Comparison of ENCODE assay signal across 22 cellular contexts in the genomic region with DNA sequence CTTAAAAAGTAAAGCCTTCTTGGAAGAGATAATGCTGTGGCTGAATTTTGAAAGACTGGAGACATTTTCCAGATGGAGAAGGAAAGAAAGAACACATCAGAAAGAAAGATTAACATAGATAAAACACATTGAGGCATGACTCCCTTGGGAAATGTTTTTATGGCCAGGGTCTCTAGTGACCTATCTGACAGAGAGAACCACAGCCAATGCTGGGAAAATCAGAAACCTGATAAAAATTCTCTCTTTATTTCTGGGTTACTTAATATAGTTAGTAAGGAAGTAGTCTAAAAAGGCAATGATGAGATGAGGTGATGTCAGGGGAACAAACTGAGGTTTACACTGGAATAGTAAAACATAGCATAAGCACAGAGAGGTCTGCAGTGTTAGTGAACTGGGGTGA. TPM values are rescaled to one million over a fixed set of nuclear protein-coding genes. Genes with fewer than 3 reads are reported as not detected.
DNase-seq lines count a peak whose midpoint lies in the region; ATAC-seq, FAIRE-seq and TF ChIP-seq lines count a peak whose summit lies in the region.
"Had no signal": no experiment of that assay in that cellular context is flagged by ENCODE, and none has a peak within 500 bp of the region (broad histone marks: within the 10 kb centered on the region; RNA-seq: fewer than 3 reads in every experiment).

No MANE protein-coding gene starts in this region.

- H3K27me3 ChIP-seq in BLaER1 treated with 17β-estradiol and CSF1 and Interleukin-3, amounts not matched to agents 10 nM and 100 nM = no peaks in the 10 kb centered on the region
- H3K27me3 ChIP-seq: Peyer's patch had no signal

- H4K20me1 ChIP-seq in BLaER1 treated with 17β-estradiol and CSF1 and Interleukin-3, amounts not matched to agents 10 nM and 100 nM = peaks cover 0 to 12% (median 0%) of the 10 kb centered on the region in 11 experiments; a peak in 2 of 22 replicates

- H3K9me3 Mint-ChIP-seq in brain (no peaks in the 10 kb centered on the region), mesothelial cell of epicardium (no peaks in the 10 kb centered on the region)
- H3K9me3 Mint-ChIP-seq: CD8-positive, alpha-beta T cell; GM23338; IgD-negative memory B cell had no signal

- peaks cover 53% of the 10 kb centered on the region for H3K4me1 ChIP-seq in A549
- peaks cover 5 to 64% (median 28%) of the 10 kb centered on the region in 10 experiments; a peak in 19 of 20 replicates for H3K4me1 ChIP-seq in BLaER1 treated with 17β-estradiol and CSF1 and Interleukin-3, amounts not matched to agents 10 nM and 100 nM
- H3K4me1 ChIP-seq: Peyer's patch had no signal

- CTCF ChIA-PET in A549 (lab: Yijun Ruan, JAX) = interaction anchor here (1.8 to 1.9 kb wide), 2 partner anchors 8 to 33 kb away, joined by 7 read pairs; no protein-coding TSS in a partner anchor

- H3K9ac ChIP-seq in BLaER1 treated with 17β-estradiol and CSF1 and Interleukin-3, amounts not matched to agents 10 nM and 100 nM = no peak overlapping the region; a peak in 1 of 22 replicates

- H3K9me3 ChIP-seq in A549 = no peaks in the 10 kb centered on the region
- no peaks in the 10 kb centered on the region; a peak in 1 of 22 replicates for H3K9me3 ChIP-seq in BLaER1 treated with 17β-estradiol and CSF1 and Interleukin-3, amounts not matched to agents 10 nM and 100 nM (replicated peaks in 1 of 11)
- H3K9me3 ChIP-seq: Peyer's patch had no signal

- H3K36me3 Mint-ChIP-seq in brain = peaks cover 7% of the 10 kb centered on the region
- H3K36me3 Mint-ChIP-seq in mesothelial cell of epicardium = no peaks in the 10 kb centered on the region
- H3K36me3 Mint-ChIP-seq: CD8-positive, alpha-beta T cell had no signal

- peak overlapping the region in 3 of 5 experiments; percentile 1 to 70 (median 49) for H3K27ac Mint-ChIP-seq in brain
- peak overlapping the region; percentile 0 for H3K27ac Mint-ChIP-seq in mesothelial cell of epicardium
- H3K27ac Mint-ChIP-seq: CD8-positive, alpha-beta T cell; GM23338; IgD-negative memory B cell had no signal

- no peak for TF ChIP-seq CTCF in A549 (IDR thresholded peaks at IDR 0.05)
- no peak for TF ChIP-seq CTCF in brain (conservative IDR thresholded peaks at IDR 0.05)
- no peak for TF ChIP-seq CTCF in mesothelial cell of epicardium (IDR thresholded peaks at IDR 0.05; ENCODE audit: unreplicated experiment)

- no peak for FAIRE-seq in A549 (lab: Jason Lieb, UNC)
- FAIRE-seq: G401.6, GM12892 had no signal

- peak overlapping the region; percentile 54 for H3K4me2 ChIP-seq in A549
- H3K4me2 ChIP-seq in BLaER1 treated with 17β-estradiol and CSF1 and Interleukin-3, amounts not matched to agents 10 nM and 100 nM = peak overlapping the region in 7 of 11 experiments; percentile 27 to 71 (median 64); a peak in 15 of 22 replicates
- H3K4me2 ChIP-seq: GM23338 had no signal

- no peak for TF ChIP-seq POLR2A in A549 (IDR thresholded peaks at IDR 0.05; ENCODE audit: low read length)

- H3K4me3 ChIP-seq in A549 = no peak overlapping the region
- no peak overlapping the region for H3K4me3 ChIP-seq in BLaER1 treated with 17β-estradiol and CSF1 and Interleukin-3, amounts not matched to agents 10 nM and 100 nM
- H3K4me3 ChIP-seq: GM23338, Peyer's patch had no signal

- H3K27me3 Mint-ChIP-seq in brain (no peaks in the 10 kb centered on the region), mesothelial cell of epicardium (ENCODE audit: low read depth) (no peaks in the 10 kb centered on the region)

- no peak for TF ChIP-seq EP300 in A549 (IDR thresholded peaks at IDR 0.05)

- ATAC-seq in A549 (no peak), GM21515 (IDR thresholded peaks at IDR 0.05; ENCODE audit: unreplicated experiment) (no peak)
- ATAC-seq: CD8-positive, alpha-beta T cell had no signal

- H3K36me3 ChIP-seq in BLaER1 treated with 17β-estradiol and CSF1 and Interleukin-3, amounts not matched to agents 10 nM and 100 nM = peaks cover 0 to 23% (median 4%) of the 10 kb centered on the region in 11 experiments; a peak in 8 of 22 replicates
- H3K36me3 ChIP-seq: Peyer's patch had no signal

- H3K27ac ChIP-seq in A549 = peak overlapping the region; percentile 4 to 29; a peak in 3 of 6 replicates
- no peak overlapping the region for H3K27ac ChIP-seq in BLaER1 treated with 17β-estradiol and CSF1 and Interleukin-3, amounts not matched to agents 10 nM and 100 nM
- H3K27ac ChIP-seq: Peyer's patch had no signal

- POLR2A ChIA-PET in A549 (lab: Yijun Ruan, JAX) = no interaction called here

- no peak for DNase-seq in A549 (ENCODE audit: low read depth in 1 of 2, low spot score in 1 of 2)
- no peak for DNase-seq in mesothelial cell of epicardium (ENCODE audit: low spot score in 2 of 2, unreplicated experiment in 2 of 2)
- no peak for DNase-seq in ureter (ENCODE audit: low spot score)
- DNase-seq in foreskin melanocyte = no peak
- DNase-seq: C1 segment of cervical spinal cord; Calu3; CD8-positive, alpha-beta T cell; HCEC 1CT; NCI-H1105; NCI-H146; NCI-H2029; NCI-H2227 treated with DMSO at 0.1 percent for 48 hours; NCI-H510A; NCI-H82; Peyer's patch had no signal

- H3K4me1 Mint-ChIP-seq in brain = peaks cover 17% of the 10 kb centered on the region
- H3K4me1 Mint-ChIP-seq in mesothelial cell of epicardium = peaks cover 27% of the 10 kb centered on the region
- H3K4me1 Mint-ChIP-seq: IgD-negative memory B cell had no signal

- no peak for TF ChIP-seq RAD21 in A549 (conservative IDR thresholded peaks at IDR 0.05 in 1 of 2, IDR thresholded peaks at IDR 0.05 in 1 of 2)

- H3K4me3 Mint-ChIP-seq in brain (peak overlapping the region in 2 of 5 experiments; percentile 2 to 15), mesothelial cell of epicardium (no peak overlapping the region)
- H3K4me3 Mint-ChIP-seq: CD8-positive, alpha-beta T cell; GM23338; IgD-negative memory B cell had no signal

TF ChIP-seq in A549, 52 proteins besides CTCF, POLR2A, EP300 and RAD21:
- TF ChIP-seq NPAS2 (CRISPR knock-in tag; IDR thresholded peaks at IDR 0.05; ENCODE audit: borderline replicate concordance) = no peak
- TF ChIP-seq HOXB5 (CRISPR knock-in tag; IDR thresholded peaks at IDR 0.05) = no peak
- TF ChIP-seq, protein P1, sequence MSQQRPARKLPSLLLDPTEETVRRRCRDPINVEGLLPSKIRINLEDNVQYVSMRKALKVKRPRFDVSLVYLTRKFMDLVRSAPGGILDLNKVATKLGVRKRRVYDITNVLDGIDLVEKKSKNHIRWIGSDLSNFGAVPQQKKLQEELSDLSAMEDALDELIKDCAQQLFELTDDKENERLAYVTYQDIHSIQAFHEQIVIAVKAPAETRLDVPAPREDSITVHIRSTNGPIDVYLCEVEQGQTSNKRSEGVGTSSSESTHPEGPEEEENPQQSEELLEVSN (IDR thresholded peaks at IDR 0.05; ENCODE audit: borderline replicate concordance, low read depth) = no peak
- TF ChIP-seq ZC3H11A (IDR thresholded peaks at IDR 0.05) = no peak
- TF ChIP-seq FOSL2 (IDR thresholded peaks at IDR 0.05) = no peak
- no peak for TF ChIP-seq FOSL2 (CRISPR knock-in tag; IDR thresholded peaks at IDR 0.05)

RNA-seq across cellular contexts. Expression of a gene that starts 31.1 kb away (rescaled TPM):
- polyA plus RNA-seq in A549 (2011; rRNA removed) = 12.1 and 15.5 TPM in 2 replicates
- polyA plus RNA-seq in A549 (2012; cell fraction: cytosol; rRNA removed) = 3.5 and 4.5 TPM in 2 replicates
- polyA plus RNA-seq in A549 (2012; cell fraction: nucleus; rRNA removed) = 1.9 and 3.0 TPM in 2 replicates
- 10.6 to 12.4 TPM (median 11.4 TPM) in 3 replicates for polyA plus RNA-seq in A549 (2017; fragmentation: RNase III; extraction: RNeasy Plus Mini Kit Qiagen cat#74134 plus additional on column Dnase treatment)
- 7.1 and 7.2 TPM in 2 replicates for polyA minus RNA-seq in A549 (2011; rRNA and poly(A)+ RNA removed)
- 25.3 TPM for polyA plus RNA-seq in brain (ENCODE audit: insufficient read depth, low read depth, low replicate concordance)
- total RNA-seq in mesothelial cell of epicardium = 1.6 to 1.8 TPM (median 1.6 TPM) in 3 replicates
- 0.31 TPM for total RNA-seq in ureter
- total RNA-seq: CD8-positive, alpha-beta T cell had no signal
- polyA plus RNA-seq: IgD-negative memory B cell had no signal

Comparison
In these comparisons a context has a peak if more than half of its experiments do, and no peak if none do; other contexts are left out.
1. H3K27ac ChIP-seq: peak in A549 (2 of 2); none in BLaER1 treated with 17β-estradiol and CSF1 and Interleukin-3, amounts not matched to agents 10 nM and 100 nM (0 of 11).